ENCODE assay signal across 21 cellular contexts in the genomic region with DNA sequence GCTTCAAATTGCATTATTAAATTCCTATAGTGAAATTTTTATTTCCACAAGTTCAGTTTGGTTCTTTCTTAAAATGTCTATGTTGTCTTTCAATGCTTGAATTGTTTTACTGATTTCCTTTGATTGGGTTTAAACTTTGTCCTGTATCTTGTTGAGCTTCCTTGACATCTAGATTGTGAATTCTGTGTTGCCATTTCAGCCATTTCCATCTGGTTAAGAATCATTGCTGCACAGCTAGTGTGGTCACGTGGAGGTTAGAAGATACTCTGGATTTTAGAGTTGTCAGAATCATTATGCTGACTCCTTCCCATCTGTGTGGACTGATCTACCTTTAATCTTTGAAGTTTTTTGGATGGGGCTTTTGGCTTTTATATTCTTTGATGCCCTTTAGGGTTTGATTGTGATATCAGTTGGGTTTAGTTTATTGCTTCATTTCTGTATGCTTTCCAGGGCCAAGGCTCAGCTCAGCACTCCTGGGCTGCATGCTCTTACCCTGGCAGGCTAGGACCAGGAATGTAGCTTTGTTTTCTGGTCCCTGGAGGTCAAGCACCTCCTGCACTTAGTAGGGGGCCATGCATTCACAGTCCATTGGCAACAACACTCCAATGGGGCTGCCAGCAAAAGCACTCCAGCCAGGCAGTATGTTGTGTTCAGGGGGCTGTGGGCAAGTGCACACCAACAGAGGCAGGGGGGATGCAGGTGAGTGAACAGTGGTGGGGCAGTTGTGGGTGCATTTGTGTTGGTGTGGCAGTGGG.
DNase-seq lines count a peak whose midpoint lies in the region; ATAC-seq, FAIRE-seq and TF ChIP-seq lines count a peak whose summit lies in the region.
"Had no signal": no experiment of that assay in that cellular context is flagged by ENCODE, and none has a peak within 500 bp of the region (broad histone marks: within the 10 kb centered on the region; RNA-seq: fewer than 3 reads in every experiment).

No MANE protein-coding gene starts in this region.

- no peaks in the 10 kb centered on the region for H4K20me1 ChIP-seq in astrocyte (ENCODE audit: insufficient read depth, low read length)

- ATAC-seq in Right ventricle myocardium inferior (no peak), GM18511 (IDR thresholded peaks at IDR 0.05; ENCODE audit: unreplicated experiment) (no peak)
- ATAC-seq: CD8-positive, alpha-beta T cell; stimulated activated naive B cell treated with anti-CD40 and anti-IgM and Interleukin-4, amounts not matched to agents 10 μg/mL and 1 μg/mL and 100 μg/mL, for 72 hours had no signal

- peaks cover 32% of the 10 kb centered on the region for H3K4me1 Mint-ChIP-seq in astrocyte (ENCODE audit: low read depth, unreplicated experiment)
- no peaks in the 10 kb centered on the region for H3K4me1 Mint-ChIP-seq in type B pancreatic cell (ENCODE audit: unreplicated experiment)
- H3K4me1 Mint-ChIP-seq: brain; nephron progenitor cell; stimulated activated naive B cell treated with anti-CD40 and anti-IgM and Interleukin-4, amounts not matched to agents 10 μg/mL and 1 μg/mL and 100 μg/mL, for 72 hours had no signal

- TF ChIP-seq CTCF in astrocyte (IDR thresholded peaks at IDR 0.05; ENCODE audit: insufficient read depth, low read depth, low read length) (no peak), type B pancreatic cell (conservative IDR thresholded peaks at IDR 0.05) (no peak), thyroid gland (IDR thresholded peaks at IDR 0.05) (no peak)

- no peak overlapping the region for H3K4me3 Mint-ChIP-seq in astrocyte (ENCODE audit: unreplicated experiment)
- H3K4me3 Mint-ChIP-seq in type B pancreatic cell, result no peak overlapping the region
- H3K4me3 Mint-ChIP-seq: brain; CD8-positive, alpha-beta T cell; nephron progenitor cell; stimulated activated naive B cell treated with anti-CD40 and anti-IgM and Interleukin-4, amounts not matched to agents 10 μg/mL and 1 μg/mL and 100 μg/mL, for 72 hours had no signal

- H3K4me1 ChIP-seq in astrocyte (ENCODE audit: insufficient read depth, low read length) (peaks cover 32% of the 10 kb centered on the region), thyroid gland (no peaks in the 10 kb centered on the region)

- H3K9me3 ChIP-seq in MG63 (peaks cover 16% of the 10 kb centered on the region; the same call in 1 of the 2 replicates), astrocyte (ENCODE audit: insufficient read depth, low read depth, low read length) (peaks cover 6% of the 10 kb centered on the region), thyroid gland (no peaks in the 10 kb centered on the region)

- H3K79me2 ChIP-seq in astrocyte (ENCODE audit: insufficient read depth, low read length), result peaks cover 60% of the 10 kb centered on the region

- in situ Hi-C loops in ACHN (cut with HindIII; ENCODE audit: low pct_ligation_motif_present, low pct_unique_long_range_greater_than_20kb, low sequenced_read_pairs), result no loop called here

- H3K27ac Mint-ChIP-seq in astrocyte (ENCODE audit: unreplicated experiment), result peak overlapping the region; percentile 89
- no peak overlapping the region for H3K27ac Mint-ChIP-seq in type B pancreatic cell
- H3K27ac Mint-ChIP-seq: brain; CD8-positive, alpha-beta T cell; nephron progenitor cell; stimulated activated naive B cell treated with anti-CD40 and anti-IgM and Interleukin-4, amounts not matched to agents 10 μg/mL and 1 μg/mL and 100 μg/mL, for 72 hours had no signal

- H3K9me3 Mint-ChIP-seq in astrocyte (ENCODE audit: unreplicated experiment) (no peaks in the 10 kb centered on the region), type B pancreatic cell (no peaks in the 10 kb centered on the region)

- H3K27me3 Mint-ChIP-seq in astrocyte (ENCODE audit: low read depth, unreplicated experiment) (no peaks in the 10 kb centered on the region), type B pancreatic cell (no peaks in the 10 kb centered on the region)
- H3K27me3 Mint-ChIP-seq: stimulated activated naive B cell treated with anti-CD40 and anti-IgM and Interleukin-4, amounts not matched to agents 10 μg/mL and 1 μg/mL and 100 μg/mL, for 72 hours had no signal

- H3K36me3 ChIP-seq in MG63 (no peaks in the 10 kb centered on the region), astrocyte (ENCODE audit: insufficient read depth, low read length) (no peaks in the 10 kb centered on the region), thyroid gland (no peaks in the 10 kb centered on the region)

- peak overlapping the region; percentile 60 for H3K4me2 ChIP-seq in astrocyte (ENCODE audit: low read length)

- H3K4me3 ChIP-seq in MG63 (no peak overlapping the region), astrocyte (ENCODE audit: insufficient read depth, low read depth, low read length) (no peak overlapping the region), thyroid gland (replicated peaks in 1 of 3) (no peak overlapping the region)

- peak; percentile 59 for FAIRE-seq in astrocyte (lab: Jason Lieb, UNC)
- FAIRE-seq: GM19239, kidney had no signal

- no peak overlapping the region for H2AFZ ChIP-seq in astrocyte (ENCODE audit: low read depth, low read length)

- no peaks in the 10 kb centered on the region for H3K36me3 Mint-ChIP-seq in astrocyte (ENCODE audit: low read depth, unreplicated experiment)
- no peaks in the 10 kb centered on the region for H3K36me3 Mint-ChIP-seq in type B pancreatic cell
- H3K36me3 Mint-ChIP-seq: brain; CD8-positive, alpha-beta T cell; stimulated activated naive B cell treated with anti-CD40 and anti-IgM and Interleukin-4, amounts not matched to agents 10 μg/mL and 1 μg/mL and 100 μg/mL, for 72 hours had no signal

- H3K27me3 ChIP-seq in MG63 (no peaks in the 10 kb centered on the region), astrocyte (ENCODE audit: insufficient read depth, low read length) (no peaks in the 10 kb centered on the region), thyroid gland (no peaks in the 10 kb centered on the region)

- peak overlapping the region; percentile 50 for H3K9ac ChIP-seq in astrocyte (ENCODE audit: low read length)

- H3K27ac ChIP-seq in astrocyte (ENCODE audit: low read depth, low read length) (peak overlapping the region; percentile 85), thyroid gland (no peak overlapping the region)

- no peak for TF ChIP-seq POLR2A in thyroid gland (IDR thresholded peaks at IDR 0.05)

- peak; percentile 40 for DNase-seq in ACHN
- DNase-seq in MG63, result peak; percentile 24
- DNase-seq in astrocyte (ENCODE audit: low read depth), result peak; percentile 36
- peak; percentile 39 for DNase-seq in iris pigment epithelial cell (ENCODE audit: low read depth)
- no peak for DNase-seq in Right ventricle myocardium inferior (ENCODE audit: missing footprints)
- no peak for DNase-seq in type B pancreatic cell (ENCODE audit: extremely low spot score, unreplicated experiment)
- DNase-seq in thyroid gland, result no peak
- DNase-seq: activated CD4-positive, alpha-beta T cell treated with anti-CD3 and anti-CD28 coated beads for 1 hour; activated naive CD4-positive, alpha-beta T cell treated with Interleukin-2 at 50 U/mL for 16 hours; CD8-positive, alpha-beta T cell; DMS79 treated with DMSO at 0.1 percent for 48 hours; kidney; mesendoderm; NCI-H1694 treated with DMSO at 0.1 percent for 48 hours; nephron progenitor cell; NK-92 treated with Interleukin-12 subunit alpha and Interleukin-12 subunit beta, amount 100 ng/mL, for 24 hours; SHP77; stimulated activated naive B cell treated with anti-CD40 and anti-IgM and Interleukin-4, amounts not matched to agents 10 μg/mL and 1 μg/mL and 100 μg/mL, for 72 hours had no signal

- 91 to 92% methylated on average over 1 of the region's 1 CpG for WGBS in thyroid gland, 2 donors

- intact Hi-C loops in Right ventricle myocardium inferior (cut with DNase I), result no loop called here
- intact Hi-C loops in thyroid gland (cut with DNase I), result no loop called here

Comparison
In these comparisons a context has a peak if more than half of its experiments do, and no peak if none do; other contexts are left out.
1. DNase-seq: peak in ACHN (single experiment), MG63 (single experiment), astrocyte (single experiment) and iris pigment epithelial cell (single experiment); none in Right ventricle myocardium inferior (single experiment), type B pancreatic cell (single experiment) and thyroid gland (0 of 2).